ENCODE assay signal across 11 cellular contexts in the genomic region with DNA sequence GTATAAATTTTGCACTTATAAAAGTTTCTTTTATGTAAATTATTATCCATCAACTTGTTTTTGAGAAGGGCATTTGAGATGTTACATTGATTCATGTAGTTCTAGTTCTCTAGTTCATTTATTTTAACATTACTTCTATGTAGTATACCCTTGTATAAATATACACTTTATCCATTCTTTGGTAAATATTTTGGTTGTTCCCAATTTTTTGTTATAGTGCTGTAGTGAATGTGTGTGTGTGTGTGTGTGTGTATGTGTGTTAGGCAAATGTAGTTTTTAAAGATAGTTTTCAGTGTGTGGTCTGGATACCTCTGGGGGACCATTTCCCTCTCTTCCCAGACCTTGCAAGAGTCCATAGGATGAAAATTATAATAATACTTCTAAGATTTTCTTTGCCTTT. TPM values are rescaled to one million over a fixed set of nuclear protein-coding genes. Genes with fewer than 3 reads are reported as not detected.
"Had no signal": no experiment of that assay in that cellular context is flagged by ENCODE, and none has a peak within 500 bp of the region (broad histone marks: within the 10 kb centered on the region; RNA-seq: fewer than 3 reads in every experiment).

No MANE protein-coding gene starts in this region.

- H3K4me2 ChIP-seq: KMS-11 had no signal

- ATAC-seq: HCT116, HepG2 had no signal

- H3K9me3 ChIP-seq: HAP-1 had no signal

- H3K27ac ChIP-seq: GM23248, HL-60, KMS-11 had no signal

- H3K9ac ChIP-seq: GM23248, KMS-11 had no signal

- H3K36me3 ChIP-seq: HAP-1 had no signal

- FAIRE-seq: HepG2 had no signal

- H3K4me3 ChIP-seq: GM23248, HAP-1 had no signal

- H3K4me1 ChIP-seq: HAP-1 had no signal

- H2AFZ ChIP-seq: GM23248 had no signal

- DNase-seq: GM23248, GOT3, H7, HFFc6, IMR-90, KBM-7 had no signal

RNA-seq across cellular contexts. Expression of gene PRKAR2B, which starts 15.0 kb away (rescaled TPM):
- total RNA-seq: HepG2 had no signal
- polyA plus RNA-seq: HepG2 had no signal
